In the genomic region with DNA sequence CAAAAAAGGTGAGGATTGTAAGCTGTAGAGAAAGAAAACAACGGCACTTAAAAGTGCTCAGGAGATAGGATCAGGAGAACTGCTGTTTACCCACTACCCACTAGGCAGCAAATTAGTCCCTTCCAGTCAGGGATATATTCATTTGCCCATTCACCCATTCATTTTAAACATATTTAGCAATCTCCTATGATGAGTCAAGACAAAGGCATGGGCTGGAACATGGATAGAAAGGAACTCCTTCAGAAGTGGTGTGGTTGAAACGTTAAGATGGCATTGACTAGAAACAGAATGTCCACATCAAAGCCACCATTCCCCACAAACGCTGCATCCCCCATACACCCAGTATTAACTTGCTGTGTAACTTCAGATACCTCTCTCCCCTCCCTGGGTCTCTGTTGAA, we compare ENCODE assay signal across 2 cellular contexts.
TF ChIP-seq lines count a peak whose summit lies in the region.

No MANE protein-coding gene starts in this region.

TF ChIP-seq in IMR-90, 13 proteins besides CTCF, POLR2A, EP300 and RAD21:
- no peak for TF ChIP-seq NFE2L2 (IDR thresholded peaks at IDR 0.05; ENCODE audit: low read depth, low read length)
- TF ChIP-seq CEBPB (IDR thresholded peaks at IDR 0.05; ENCODE audit: low read depth, low read length) = no peak
- TF ChIP-seq RFX5 (IDR thresholded peaks at IDR 0.05; ENCODE audit: low read depth, low read length) = no peak
- no peak for TF ChIP-seq MXI1 (IDR thresholded peaks at IDR 0.05; ENCODE audit: borderline replicate concordance, low read depth, low read length)
- no peak for TF ChIP-seq CHD1 (IDR thresholded peaks at IDR 0.05; ENCODE audit: low read depth, low read length)

TF ChIP-seq in SK-N-SH, 30 proteins besides CTCF, POLR2A, EP300 and RAD21:
- TF ChIP-seq FOSL2 (IDR thresholded peaks at IDR 0.05; ENCODE audit: borderline replicate concordance, low read depth) (no peak), GABPA (IDR thresholded peaks at IDR 0.05; ENCODE audit: low read depth) (no peak), TCF12 (IDR thresholded peaks at IDR 0.05) (no peak), ELF1 (IDR thresholded peaks at IDR 0.05) (no peak)
